Comparison of ENCODE assay signal across 15 cellular contexts in the genomic region with DNA sequence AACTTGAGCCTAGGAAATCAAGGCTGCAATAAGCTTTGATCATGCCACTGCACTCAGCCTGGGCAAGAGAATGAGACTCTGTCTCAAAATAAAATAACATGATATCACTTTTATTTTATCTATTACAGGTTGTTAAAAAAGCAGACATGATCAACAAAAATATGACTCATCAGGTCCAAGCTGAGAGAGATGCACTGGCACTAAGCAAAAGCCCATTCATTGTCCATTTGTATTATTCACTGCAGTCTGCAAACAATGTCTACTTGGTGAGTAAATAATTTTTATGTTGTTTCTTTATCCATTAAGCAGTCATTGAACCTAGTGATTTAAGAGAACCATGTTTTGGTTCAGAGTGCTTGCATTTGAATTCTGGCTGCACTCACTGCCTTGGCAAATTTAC. TPM values are rescaled to one million over a fixed set of nuclear protein-coding genes. Genes with fewer than 3 reads are reported as not detected.
A peak's percentile ranks its signal among the peaks of the same experiment; 100 is the strongest.
DNase-seq lines count a peak whose midpoint lies in the region; ATAC-seq, FAIRE-seq and TF ChIP-seq lines count a peak whose summit lies in the region.
"Had no signal": no experiment of that assay in that cellular context is flagged by ENCODE, and none has a peak within 500 bp of the region (broad histone marks: within the 10 kb centered on the region; RNA-seq: fewer than 3 reads in every experiment).

No MANE protein-coding gene starts in this region.

- H3K27me3 Mint-ChIP-seq in activated CD4-positive, alpha-beta T cell treated with anti-CD3 and anti-CD28 coated beads, Interleukin-2, amount 10 ng/mL, durations not matched to agents 7 days and 5 days = no peaks in the 10 kb centered on the region
- no peaks in the 10 kb centered on the region for H3K27me3 Mint-ChIP-seq in Calu3 (ENCODE audit: unreplicated experiment)
- H3K27me3 Mint-ChIP-seq: stimulated activated naive B cell treated with anti-CD40 and anti-IgM and Interleukin-4, amounts not matched to agents 10 μg/mL and 1 μg/mL and 100 μg/mL, for 72 hours had no signal

- no peaks in the 10 kb centered on the region for H4K20me1 ChIP-seq in keratinocyte (ENCODE audit: control insufficient read depth, extremely low read depth, insufficient read depth, low read length)

- H3K27ac ChIP-seq in keratinocyte (ENCODE audit: control insufficient read depth, insufficient read depth, low read length) = peak overlapping the region; percentile 6
- H3K27ac ChIP-seq: neutrophil had no signal

- H2AFZ ChIP-seq in keratinocyte (ENCODE audit: control insufficient read depth, low read length) = no peak overlapping the region

- peak overlapping the region; percentile 8 for H3K4me3 Mint-ChIP-seq in activated CD4-positive, alpha-beta T cell treated with anti-CD3 and anti-CD28 coated beads, Interleukin-2, amount 10 ng/mL, durations not matched to agents 7 days and 5 days
- H3K4me3 Mint-ChIP-seq in Calu3 (ENCODE audit: low read depth, unreplicated experiment) = peak overlapping the region; percentile 95

- FAIRE-seq in keratinocyte (lab: Jason Lieb, UNC) = no peak
- FAIRE-seq: urothelium cell line had no signal

- H3K4me1 Mint-ChIP-seq in activated CD4-positive, alpha-beta T cell treated with anti-CD3 and anti-CD28 coated beads, Interleukin-2, amount 10 ng/mL, durations not matched to agents 7 days and 5 days = peaks cover 21% of the 10 kb centered on the region
- peaks cover 18% of the 10 kb centered on the region for H3K4me1 Mint-ChIP-seq in Calu3 (ENCODE audit: low read depth, unreplicated experiment)

- no peaks in the 10 kb centered on the region for H3K9me1 ChIP-seq in keratinocyte (ENCODE audit: control insufficient read depth, extremely low read depth, insufficient read depth, low read length)

- POLR2A ChIA-PET in activated CD4-positive, alpha-beta T cell treated with anti-CD3 and anti-CD28 coated beads, Interleukin-2, amount 10 ng/mL, durations not matched to agents 7 days and 5 days (lab: Charles Lee) = no interaction called here

- CTCF ChIA-PET in activated CD4-positive, alpha-beta T cell treated with anti-CD3 and anti-CD28 coated beads, Interleukin-2, amount 10 ng/mL, durations not matched to agents 7 days and 5 days (lab: Charles Lee) = no interaction called here
- CTCF ChIA-PET in Calu3 (lab: Charles Lee) = no interaction called here

- H3K4me2 ChIP-seq in keratinocyte (ENCODE audit: control insufficient read depth, extremely low read depth, insufficient read depth, low read depth, low read length) = no peak overlapping the region

- peak overlapping the region; percentile 62 for H3K27ac Mint-ChIP-seq in activated CD4-positive, alpha-beta T cell treated with anti-CD3 and anti-CD28 coated beads, Interleukin-2, amount 10 ng/mL, durations not matched to agents 7 days and 5 days
- H3K27ac Mint-ChIP-seq in Calu3 (ENCODE audit: unreplicated experiment) = peak overlapping the region; percentile 23
- H3K27ac Mint-ChIP-seq: stimulated activated naive B cell treated with anti-CD40 and anti-IgM and Interleukin-4, amounts not matched to agents 10 μg/mL and 1 μg/mL and 100 μg/mL, for 72 hours had no signal

- H3K9ac ChIP-seq in keratinocyte (ENCODE audit: control insufficient read depth, extremely low read depth, insufficient read depth, low read length) = no peak overlapping the region

- H3K36me3 Mint-ChIP-seq in activated CD4-positive, alpha-beta T cell treated with anti-CD3 and anti-CD28 coated beads, Interleukin-2, amount 10 ng/mL, durations not matched to agents 7 days and 5 days (ENCODE audit: low read depth) = peaks cover 57% of the 10 kb centered on the region
- H3K36me3 Mint-ChIP-seq in Calu3 (ENCODE audit: insufficient read depth, unreplicated experiment) = peaks cover 70% of the 10 kb centered on the region

- dilution Hi-C loops in keratinocyte (cut with MboI; ENCODE audit: extremely low pct_ligation_motif_present, low sequenced_read_pairs) = no loop called here

- peaks cover 36% of the 10 kb centered on the region for H3K79me2 ChIP-seq in keratinocyte (ENCODE audit: control insufficient read depth, insufficient read depth, low read length)

- peaks cover 7% of the 10 kb centered on the region for H3K4me1 ChIP-seq in keratinocyte (ENCODE audit: control insufficient read depth, extremely low read depth, insufficient read depth, low read length)

- TF ChIP-seq CTCF in Calu3 (IDR thresholded peaks at IDR 0.05; ENCODE audit: unreplicated experiment) = no peak
- no peak for TF ChIP-seq CTCF in keratinocyte (optimal IDR thresholded peaks at IDR 0.05 in 1 of 3, IDR thresholded peaks at IDR 0.05 in 1 of 3, conservative IDR thresholded peaks at IDR 0.05 in 1 of 3; ENCODE audit: extremely low read depth in 1 of 3, insufficient read depth in 2 of 3, low read length in 3 of 3)

- no peaks in the 10 kb centered on the region for H3K27me3 ChIP-seq in keratinocyte (ENCODE audit: control insufficient read depth, extremely low read depth, insufficient read depth, low read length)
- H3K27me3 ChIP-seq: neutrophil had no signal

- no peak for ATAC-seq in HG03439 (IDR thresholded peaks at IDR 0.05; ENCODE audit: unreplicated experiment)
- ATAC-seq in GM18511 (IDR thresholded peaks at IDR 0.05; ENCODE audit: unreplicated experiment) = no peak
- ATAC-seq: activated CD4-positive, CD25-positive, alpha-beta regulatory T cell treated with anti-CD3 and anti-CD28 coated beads, Interleukin-2, amount 50 U/mL, for 24 hours; HCT116; stimulated activated naive B cell treated with anti-CD40 and anti-IgM and Interleukin-4, amounts not matched to agents 10 μg/mL and 1 μg/mL and 100 μg/mL, for 72 hours had no signal

- H3K9me3 Mint-ChIP-seq in activated CD4-positive, alpha-beta T cell treated with anti-CD3 and anti-CD28 coated beads, Interleukin-2, amount 10 ng/mL, durations not matched to agents 7 days and 5 days = no peaks in the 10 kb centered on the region
- H3K9me3 Mint-ChIP-seq in Calu3 (ENCODE audit: low read depth, unreplicated experiment) = no peaks in the 10 kb centered on the region

- intact Hi-C loops in Calu3 (cut with micrococcal nuclease; ENCODE audit: unreplicated experiment) = no loop called here

- H3K36me3 ChIP-seq in keratinocyte (ENCODE audit: control insufficient read depth in 2 of 2, extremely low read depth in 1 of 2, insufficient read depth in 2 of 2, low read length in 2 of 2) = peaks cover 2 to 8% of the 10 kb centered on the region in 2 experiments

- H3K4me3 ChIP-seq in keratinocyte (ENCODE audit: control insufficient read depth in 2 of 3, extremely low read depth in 1 of 3, insufficient read depth in 2 of 3, low read depth in 1 of 3, low read length in 3 of 3) = no peak overlapping the region
- H3K4me3 ChIP-seq: lung had no signal

- no peaks in the 10 kb centered on the region for H3K9me3 ChIP-seq in keratinocyte (ENCODE audit: control insufficient read depth, low read depth, low read length)
- H3K9me3 ChIP-seq: neutrophil had no signal

- BruUV-seq in Calu3 (replicated peaks; lab: Mats Ljungman, UMichigan) = no TSS peak

- no peak for DNase-seq in activated CD4-positive, alpha-beta T cell treated with anti-CD3 and anti-CD28 coated beads, Interleukin-2, amount 10 ng/mL, durations not matched to agents 7 days and 5 days
- no peak for DNase-seq in activated CD4-positive, alpha-beta T cell treated with anti-CD3 and anti-CD28 coated beads, Interleukin-2, amount 50 U/mL, for 4 hours
- no peak for DNase-seq in Calu3
- peak; percentile 75 for DNase-seq in NCI-H774 (lab: John Stamatoyannopoulos, UW)
- no peak for DNase-seq in keratinocyte (ENCODE audit: low read depth, low spot score)
- DNase-seq in NCI-H510A treated with DMSO at 0.1 percent for 48 hours (lab: John Stamatoyannopoulos, UW) = no peak
- DNase-seq: NCI-H510A; stimulated activated naive B cell treated with anti-CD40 and anti-IgM and Interleukin-4, amounts not matched to agents 10 μg/mL and 1 μg/mL and 100 μg/mL, for 72 hours had no signal

RNA-seq across cellular contexts. Expression of a gene that starts 3.3 kb away (rescaled TPM):
- total RNA-seq in activated CD4-positive, alpha-beta T cell treated with anti-CD3 and anti-CD28 coated beads, Interleukin-2, amount 10 ng/mL, durations not matched to agents 7 days and 5 days = 10 to 100 TPM; 32.3 to 38.4 TPM
- total RNA-seq in Calu3 (2022) = 30.2 and 31.8 TPM in 2 replicates
- 7.3 to 13.6 TPM (median 9.9 TPM) in 3 replicates for polyA plus RNA-seq in keratinocyte
- polyA plus RNA-seq in keratinocyte (2011; ENCODE audit: low read depth) = 8.7 TPM
- polyA plus RNA-seq in keratinocyte (2011; cell fraction: cytosol; rRNA removed) = 4.8 and 8.6 TPM in 2 replicates
- 13.0 and 14.5 TPM in 2 replicates for polyA plus RNA-seq in keratinocyte (2011; cell fraction: nucleus; rRNA removed)
- 8.3 and 11.4 TPM in 2 replicates for polyA plus RNA-seq in keratinocyte (2012; ENCODE audit: low replicate concordance)
- polyA minus RNA-seq in keratinocyte = 1.9 to 9.2 TPM (median 4.5 TPM) in 3 replicates
- polyA minus RNA-seq in keratinocyte (2011; cell fraction: cytosol; rRNA and poly(A)+ RNA removed) = 4.2 TPM
- 5.0 and 10.8 TPM in 2 replicates for polyA minus RNA-seq in keratinocyte (2011; cell fraction: nucleus; rRNA and poly(A)+ RNA removed)

RNA-seq across cellular contexts. Expression of a gene that starts 4.2 kb away (rescaled TPM):
- total RNA-seq in activated CD4-positive, alpha-beta T cell treated with anti-CD3 and anti-CD28 coated beads, Interleukin-2, amount 10 ng/mL, durations not matched to agents 7 days and 5 days = 100 to 1,000 TPM; 105 to 127 TPM
- 97.5 and 106 TPM in 2 replicates for total RNA-seq in Calu3 (2022)
- polyA plus RNA-seq in keratinocyte = 61.2 to 117 TPM (median 71.0 TPM) in 3 replicates
- polyA plus RNA-seq in keratinocyte (2011; ENCODE audit: low read depth) = 50.6 TPM
- 52.6 and 118 TPM in 2 replicates for polyA plus RNA-seq in keratinocyte (2011; cell fraction: cytosol; rRNA removed)
- 51.9 and 67.7 TPM in 2 replicates for polyA plus RNA-seq in keratinocyte (2011; cell fraction: nucleus; rRNA removed)
- polyA plus RNA-seq in keratinocyte (2012; ENCODE audit: low replicate concordance) = 61.3 and 73.8 TPM in 2 replicates
- 8.8 to 80.5 TPM (median 49.4 TPM) in 3 replicates for polyA minus RNA-seq in keratinocyte
- polyA minus RNA-seq in keratinocyte (2011; cell fraction: cytosol; rRNA and poly(A)+ RNA removed) = 69.8 TPM
- 41.0 and 87.0 TPM in 2 replicates for polyA minus RNA-seq in keratinocyte (2011; cell fraction: nucleus; rRNA and poly(A)+ RNA removed)

RNA-seq across cellular contexts. Expression of a gene that starts 58.1 kb away (rescaled TPM):
- 10 to 100 TPM; 10.3 to 11.6 TPM for total RNA-seq in activated CD4-positive, alpha-beta T cell treated with anti-CD3 and anti-CD28 coated beads, Interleukin-2, amount 10 ng/mL, durations not matched to agents 7 days and 5 days
- total RNA-seq in Calu3 (2022) = 9.0 and 10.2 TPM in 2 replicates
- 1.6 to 3.3 TPM (median 1.7 TPM) in 3 replicates for polyA plus RNA-seq in keratinocyte
- 19.7 TPM for polyA plus RNA-seq in keratinocyte (2011; ENCODE audit: low read depth)
- polyA plus RNA-seq in keratinocyte (2011; cell fraction: cytosol; rRNA removed) = 1.2 and 1.9 TPM in 2 replicates
- 3.7 and 4.3 TPM in 2 replicates for polyA plus RNA-seq in keratinocyte (2011; cell fraction: nucleus; rRNA removed)
- polyA plus RNA-seq in keratinocyte (2012; ENCODE audit: low replicate concordance) = 3.2 and 3.9 TPM in 2 replicates
- polyA minus RNA-seq in keratinocyte = 0.59 to 5.4 TPM (median 1.9 TPM) in 3 replicates
- polyA minus RNA-seq in keratinocyte (2011; cell fraction: cytosol; rRNA and poly(A)+ RNA removed) = 1.2 TPM
- 2.8 and 8.2 TPM in 2 replicates for polyA minus RNA-seq in keratinocyte (2011; cell fraction: nucleus; rRNA and poly(A)+ RNA removed)
